In the genomic region with DNA sequence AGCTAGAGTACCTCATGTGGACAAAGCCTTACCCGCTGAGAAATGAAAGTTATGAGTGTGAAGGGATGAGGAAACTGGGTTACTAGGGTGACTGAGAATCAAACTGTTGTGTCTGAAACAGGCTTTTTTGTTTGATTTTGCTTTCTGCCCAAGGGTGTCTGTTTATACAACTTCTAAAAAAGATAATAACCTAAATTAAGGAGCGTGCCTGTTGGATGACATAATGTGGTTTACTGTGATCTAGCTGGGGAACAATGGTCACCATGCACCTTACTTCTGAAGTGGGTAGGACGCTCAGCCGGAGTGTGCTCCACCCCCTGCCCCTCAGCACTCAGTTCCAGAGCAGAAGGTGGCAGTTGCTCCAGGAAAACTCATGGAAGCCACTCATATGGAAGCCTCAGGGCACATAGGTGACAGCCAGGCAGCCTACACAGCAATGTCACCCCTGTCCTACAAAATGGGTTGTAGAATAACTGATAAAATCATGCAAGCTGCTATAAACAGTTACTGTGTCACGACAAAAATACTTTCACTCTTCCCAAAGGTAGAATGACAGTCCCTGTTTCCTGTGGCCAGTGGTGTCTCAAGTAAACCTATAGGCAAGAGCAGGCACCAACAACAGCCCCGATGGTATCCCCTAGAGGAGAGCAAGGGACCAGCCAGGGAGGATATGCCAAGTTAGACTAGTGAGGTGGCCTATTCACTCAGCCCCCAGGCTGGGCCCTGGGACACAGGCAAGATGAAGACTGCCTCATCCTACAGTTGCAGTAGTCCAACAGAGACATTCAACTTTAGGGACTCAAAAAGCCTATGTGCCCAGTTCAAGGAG, we compare ENCODE assay signal across 11 cellular contexts. TPM values are rescaled to one million over a fixed set of nuclear protein-coding genes. Genes with fewer than 3 reads are reported as not detected.
DNase-seq lines count a peak whose midpoint lies in the region; ATAC-seq lines count a peak whose summit lies in the region.
"Had no signal": no experiment of that assay in that cellular context is flagged by ENCODE, and none has a peak within 500 bp of the region (broad histone marks: within the 10 kb centered on the region; RNA-seq: fewer than 3 reads in every experiment).

No MANE protein-coding gene starts in this region.

- H3K9me3 Mint-ChIP-seq in activated CD4-positive, alpha-beta T cell treated with anti-CD3 and anti-CD28 coated beads for 36 hours (ENCODE audit: low read depth): no peaks in the 10 kb centered on the region
- no peaks in the 10 kb centered on the region for H3K9me3 Mint-ChIP-seq in activated T-helper 1 cell treated with anti-CD3 and anti-CD28 coated beads, Interleukin-12 subunit alpha, Interleukin-12 subunit beta, Interleukin-2, Interleukin-4 antibody, amounts not matched to agents 30 ng/mL and 10 ng/mL and 1 ng/mL, durations not matched to agents 14 hours and 24 hours and 36 hours

- CTCF ChIA-PET in activated CD4-positive, alpha-beta T cell treated with anti-CD3 and anti-CD28 coated beads for 36 hours (lab: Charles Lee): interaction anchor here (0.6 to 0.9 kb wide), 2 partner anchors 201 to 336 kb away, joined by 3 read pairs; no protein-coding TSS in a partner anchor

- no peaks in the 10 kb centered on the region for H3K27me3 Mint-ChIP-seq in activated CD4-positive, alpha-beta T cell treated with anti-CD3 and anti-CD28 coated beads for 36 hours
- H3K27me3 Mint-ChIP-seq in activated T-helper 1 cell treated with anti-CD3 and anti-CD28 coated beads, Interleukin-12 subunit alpha, Interleukin-12 subunit beta, Interleukin-2, Interleukin-4 antibody, amounts not matched to agents 30 ng/mL and 10 ng/mL and 1 ng/mL, durations not matched to agents 14 hours and 24 hours and 36 hours (ENCODE audit: insufficient read depth): no peaks in the 10 kb centered on the region
- H3K27me3 Mint-ChIP-seq: B cell had no signal

- H3K4me3 ChIP-seq in adipocyte (ENCODE audit: low read length): no peak overlapping the region
- H3K4me3 ChIP-seq: right lobe of liver had no signal

- intact Hi-C loops in activated CD4-positive, alpha-beta T cell treated with anti-CD3 and anti-CD28 coated beads for 36 hours (cut with DNase I, micrococcal nuclease): no loop called here
- intact Hi-C loops in activated T-helper 1 cell treated with anti-CD3 and anti-CD28 coated beads, Interleukin-12 subunit alpha, Interleukin-12 subunit beta, Interleukin-2, Interleukin-4 antibody, amounts not matched to agents 30 ng/mL and 10 ng/mL and 1 ng/mL, durations not matched to agents 14 hours and 24 hours and 36 hours (cut with micrococcal nuclease): no loop called here
- intact Hi-C loops in posterior cingulate gyrus (cut with DNase I): no loop called here

- POLR2A ChIA-PET in activated CD4-positive, alpha-beta T cell treated with anti-CD3 and anti-CD28 coated beads for 36 hours (lab: Charles Lee): no interaction called here

- H3K27ac Mint-ChIP-seq in activated CD4-positive, alpha-beta T cell treated with anti-CD3 and anti-CD28 coated beads for 36 hours: no peak overlapping the region
- H3K27ac Mint-ChIP-seq in activated T-helper 1 cell treated with anti-CD3 and anti-CD28 coated beads, Interleukin-12 subunit alpha, Interleukin-12 subunit beta, Interleukin-2, Interleukin-4 antibody, amounts not matched to agents 30 ng/mL and 10 ng/mL and 1 ng/mL, durations not matched to agents 14 hours and 24 hours and 36 hours: no peak overlapping the region
- H3K27ac Mint-ChIP-seq: B cell had no signal

- no peak overlapping the region for H3K4me3 Mint-ChIP-seq in activated CD4-positive, alpha-beta T cell treated with anti-CD3 and anti-CD28 coated beads for 36 hours
- no peak overlapping the region for H3K4me3 Mint-ChIP-seq in activated T-helper 1 cell treated with anti-CD3 and anti-CD28 coated beads, Interleukin-12 subunit alpha, Interleukin-12 subunit beta, Interleukin-2, Interleukin-4 antibody, amounts not matched to agents 30 ng/mL and 10 ng/mL and 1 ng/mL, durations not matched to agents 14 hours and 24 hours and 36 hours
- H3K4me3 Mint-ChIP-seq: B cell had no signal

- no peaks in the 10 kb centered on the region for H3K9me3 ChIP-seq in adipocyte (ENCODE audit: control insufficient read depth, low read length)
- H3K9me3 ChIP-seq: right lobe of liver had no signal

- H3K27me3 ChIP-seq in adipocyte (replicated peaks; ENCODE audit: control insufficient read depth, insufficient read depth, low read length): no peaks in the 10 kb centered on the region
- H3K27me3 ChIP-seq: right lobe of liver had no signal

- peak; percentile 76 for ATAC-seq in activated CD4-positive, alpha-beta T cell treated with anti-CD3 and anti-CD28 coated beads for 36 hours
- peak; percentile 32 for ATAC-seq in HG03460 (IDR thresholded peaks at IDR 0.05; ENCODE audit: unreplicated experiment)
- ATAC-seq in stimulated activated naive CD8-positive, alpha-beta T cell treated with anti-CD3 and anti-CD28 coated beads, Interleukin-15, Interleukin-2, amounts not matched to agents 100 U/mL and 50 U/mL, for 24 hours: peak; percentile 29

- no peak overlapping the region for H3K9ac ChIP-seq in adipocyte (ENCODE audit: low read length)
- H3K9ac ChIP-seq: KMS-11 had no signal

- no peaks in the 10 kb centered on the region for H3K36me3 Mint-ChIP-seq in activated CD4-positive, alpha-beta T cell treated with anti-CD3 and anti-CD28 coated beads for 36 hours (ENCODE audit: low read depth)
- peaks cover 4% of the 10 kb centered on the region for H3K36me3 Mint-ChIP-seq in activated T-helper 1 cell treated with anti-CD3 and anti-CD28 coated beads, Interleukin-12 subunit alpha, Interleukin-12 subunit beta, Interleukin-2, Interleukin-4 antibody, amounts not matched to agents 30 ng/mL and 10 ng/mL and 1 ng/mL, durations not matched to agents 14 hours and 24 hours and 36 hours (ENCODE audit: low read depth)

- H3K4me1 ChIP-seq in adipocyte (ENCODE audit: control insufficient read depth, insufficient read depth, low read length): no peaks in the 10 kb centered on the region
- H3K4me1 ChIP-seq: right lobe of liver had no signal

- H3K4me1 Mint-ChIP-seq in activated CD4-positive, alpha-beta T cell treated with anti-CD3 and anti-CD28 coated beads for 36 hours: peaks cover 28% of the 10 kb centered on the region
- H3K4me1 Mint-ChIP-seq in activated T-helper 1 cell treated with anti-CD3 and anti-CD28 coated beads, Interleukin-12 subunit alpha, Interleukin-12 subunit beta, Interleukin-2, Interleukin-4 antibody, amounts not matched to agents 30 ng/mL and 10 ng/mL and 1 ng/mL, durations not matched to agents 14 hours and 24 hours and 36 hours (ENCODE audit: low read depth): peaks cover 48% of the 10 kb centered on the region

- H3K36me3 ChIP-seq in adipocyte (ENCODE audit: control insufficient read depth, insufficient read depth, low read length, severe bottlenecking): no peaks in the 10 kb centered on the region
- H3K36me3 ChIP-seq: right lobe of liver had no signal

- DNase-seq in activated CD4-positive, alpha-beta T cell treated with anti-CD3 and anti-CD28 coated beads for 36 hours: no peak
- no peak for DNase-seq in activated CD4-positive, alpha-beta T cell treated with anti-CD3 and anti-CD28 coated beads, Interleukin-2, amount 50 U/mL, for 1 hour
- DNase-seq in adipocyte (ENCODE audit: low read depth) (peak; percentile 4), hypothalamus (lab: John Stamatoyannopoulos, UW) (no peak), posterior cingulate gyrus (no peak)
- DNase-seq in stimulated activated naive CD8-positive, alpha-beta T cell treated with anti-CD3 and anti-CD28 coated beads, Interleukin-15, Interleukin-2, amounts not matched to agents 100 U/mL and 50 U/mL, for 24 hours: no peak
- no peak for DNase-seq in activated T-helper 1 cell treated with anti-CD3 and anti-CD28 coated beads, Interleukin-12 subunit alpha, Interleukin-12 subunit beta, Interleukin-2, Interleukin-4 antibody, amounts not matched to agents 30 ng/mL and 10 ng/mL and 1 ng/mL, durations not matched to agents 14 hours and 24 hours and 36 hours (ENCODE audit: low spot score)
- DNase-seq: right lobe of liver had no signal

RNA-seq across cellular contexts. Expression of a gene that starts 29.3 kb away (rescaled TPM):
- total RNA-seq in activated CD4-positive, alpha-beta T cell treated with anti-CD3 and anti-CD28 coated beads for 36 hours: 1 to 10 TPM; 3.7 to 4.0 TPM
- 2.3 and 2.6 TPM in 2 replicates for total RNA-seq in activated T-helper 1 cell treated with anti-CD3 and anti-CD28 coated beads, Interleukin-12 subunit alpha, Interleukin-12 subunit beta, Interleukin-2, Interleukin-4 antibody, amounts not matched to agents 30 ng/mL and 10 ng/mL and 1 ng/mL, durations not matched to agents 14 hours and 24 hours and 36 hours
